In genomic region chr9:95807326-95807947, GRCh38 we compare ENCODE assay signal across 17 cellular contexts.
DNase-seq lines count a peak whose midpoint lies in the region; ATAC-seq and TF ChIP-seq lines count a peak whose summit lies in the region.
"Had no signal": no experiment of that assay in that cellular context is flagged by ENCODE, and none has a peak within 500 bp of the region (broad histone marks: within the 10 kb centered on the region; RNA-seq: fewer than 3 reads in every experiment).

No MANE protein-coding gene starts in this region.

- intact Hi-C loops in mucosa of descending colon (cut with DNase I, micrococcal nuclease): no loop called here

- H3K27ac Mint-ChIP-seq in chondrocyte (ENCODE audit: unreplicated experiment): peak overlapping the region; percentile 12
- H3K27ac Mint-ChIP-seq: activated T-cell treated with anti-CD3 and anti-CD28 coated beads, Interleukin-2, amount 50 U/mL, for 24 hours; CD8-positive, alpha-beta T cell; endodermal cell had no signal

- ATAC-seq in HG02678 (IDR thresholded peaks at IDR 0.05; ENCODE audit: unreplicated experiment) (peak; percentile 59), mucosa of descending colon (peak; percentile 45), HG02642 (IDR thresholded peaks at IDR 0.05; ENCODE audit: poor library complexity, unreplicated experiment) (no peak), HG03025 (IDR thresholded peaks at IDR 0.05; ENCODE audit: low FRiP score, unreplicated experiment) (no peak)
- ATAC-seq: CD8-positive, alpha-beta T cell had no signal

- H3K36me3 Mint-ChIP-seq in chondrocyte (ENCODE audit: low read depth): no peaks in the 10 kb centered on the region

- no peak for TF ChIP-seq POLR2A in tibial nerve (IDR thresholded peaks at IDR 0.05)

- H3K9me3 Mint-ChIP-seq in chondrocyte (ENCODE audit: low read depth): no peaks in the 10 kb centered on the region
- H3K9me3 Mint-ChIP-seq: activated T-cell treated with anti-CD3 and anti-CD28 coated beads, Interleukin-2, amount 50 U/mL, for 24 hours; CD8-positive, alpha-beta T cell had no signal

- no peaks in the 10 kb centered on the region for H3K27me3 ChIP-seq in tibial nerve

- no peak for TF ChIP-seq CTCF in chondrocyte (IDR thresholded peaks at IDR 0.05)
- no peak for TF ChIP-seq CTCF in mucosa of descending colon (IDR thresholded peaks at IDR 0.05)
- no peak for TF ChIP-seq CTCF in tibial nerve (IDR thresholded peaks at IDR 0.05)

- H3K36me3 ChIP-seq in mucosa of descending colon (ENCODE audit: low read depth) (no peaks in the 10 kb centered on the region), tibial nerve (peaks cover 0 to 12% (median 0%) of the 10 kb centered on the region in 3 donors)

- peak; percentile 53 to 83 for TF ChIP-seq EP300 in tibial nerve (IDR thresholded peaks at IDR 0.05)

- peak overlapping the region in 2 of 4 donors; percentile 71 to 73 for H3K27ac ChIP-seq in tibial nerve
- H3K27ac ChIP-seq: parathyroid adenoma had no signal

- H3K4me3 ChIP-seq in mucosa of descending colon: no peak overlapping the region
- H3K4me3 ChIP-seq in tibial nerve: no peak overlapping the region

- H3K27me3 Mint-ChIP-seq in chondrocyte (ENCODE audit: low read depth): no peaks in the 10 kb centered on the region

- DNase-seq in chondrocyte (ENCODE audit: low spot score) (no peak), mucosa of descending colon (peak in 1 of 3 donors; percentile 31), tibial nerve (ENCODE audit: low spot score in 2 of 2) (peak; percentile 42 to 44), NCI-H69 (lab: John Stamatoyannopoulos, UW) (no peak)
- DNase-seq: activated CD4-positive, CD25-positive, alpha-beta regulatory T cell treated with anti-CD3 and anti-CD28 coated beads, Interleukin-2, amount 50 U/mL, for 72 hours; activated T-cell treated with anti-CD3 and anti-CD28 coated beads, Interleukin-2, amount 50 U/mL, for 24 hours; anterior cingulate cortex; CD8-positive, alpha-beta T cell; endodermal cell; GF-D8; Karpas-422; NCI-H2107; stimulated activated CD4-positive, alpha-beta T cell treated with anti-CD3 and anti-CD28 coated beads, Interleukin-4, amount 100 ng/mL, for 24 hours had no signal

- 37 to 47% methylated on average over 5 of the region's 5 CpGs for WGBS in tibial nerve, 2 donors

- H3K4me1 Mint-ChIP-seq in chondrocyte (ENCODE audit: low read depth): peaks cover 27% of the 10 kb centered on the region

- no peak overlapping the region for H3K4me3 Mint-ChIP-seq in chondrocyte (ENCODE audit: unreplicated experiment)
- H3K4me3 Mint-ChIP-seq: activated T-cell treated with anti-CD3 and anti-CD28 coated beads, Interleukin-2, amount 50 U/mL, for 24 hours; CD8-positive, alpha-beta T cell; endodermal cell had no signal

- H3K9me3 ChIP-seq in mucosa of descending colon (no peaks in the 10 kb centered on the region), tibial nerve (no peaks in the 10 kb centered on the region)

- no peaks in the 10 kb centered on the region for H3K4me1 ChIP-seq in mucosa of descending colon (ENCODE audit: low read depth)
- peaks cover 0 to 10% (median 5%) of the 10 kb centered on the region in 4 donors for H3K4me1 ChIP-seq in tibial nerve
- H3K4me1 ChIP-seq: parathyroid adenoma had no signal

Comparison
In these comparisons a context has a peak if more than half of its experiments do, and no peak if none do; other contexts are left out.
1. ATAC-seq: peak in HG02678 (single experiment) and mucosa of descending colon (single experiment); none in HG02642 (single experiment) and HG03025 (single experiment).
2. DNase-seq: peak in tibial nerve (2 of 2); none in chondrocyte (single experiment) and NCI-H69 (single experiment).